8 cellular contexts compared by ENCODE assay signal in genomic region chr4:44046491-44046890, GRCh38.
"Had no signal": no experiment of that assay in that cellular context is flagged by ENCODE, and none has a peak within 500 bp of the region (broad histone marks: within the 10 kb centered on the region; RNA-seq: fewer than 3 reads in every experiment).

No MANE protein-coding gene starts in this region.

- ATAC-seq: GM12878 had no signal

- FAIRE-seq: G401.6, GM12878, GM12891, GM12892, GM18507, GM19239 had no signal

- H3K4me3 ChIP-seq: GM12878 had no signal

- DNase-seq: GDM1, GF-D8 had no signal
